Comparison of ENCODE assay signal across 1 cellular context in genomic region chr22:38262051-38262795, GRCh38.
TF ChIP-seq lines count a peak whose summit lies in the region.

No MANE protein-coding gene starts in this region.

TF ChIP-seq in HepG2, 621 proteins besides CTCF, POLR2A, EP300 and RAD21 (continued from another document and continues in another):
- TF ChIP-seq, protein P1, sequence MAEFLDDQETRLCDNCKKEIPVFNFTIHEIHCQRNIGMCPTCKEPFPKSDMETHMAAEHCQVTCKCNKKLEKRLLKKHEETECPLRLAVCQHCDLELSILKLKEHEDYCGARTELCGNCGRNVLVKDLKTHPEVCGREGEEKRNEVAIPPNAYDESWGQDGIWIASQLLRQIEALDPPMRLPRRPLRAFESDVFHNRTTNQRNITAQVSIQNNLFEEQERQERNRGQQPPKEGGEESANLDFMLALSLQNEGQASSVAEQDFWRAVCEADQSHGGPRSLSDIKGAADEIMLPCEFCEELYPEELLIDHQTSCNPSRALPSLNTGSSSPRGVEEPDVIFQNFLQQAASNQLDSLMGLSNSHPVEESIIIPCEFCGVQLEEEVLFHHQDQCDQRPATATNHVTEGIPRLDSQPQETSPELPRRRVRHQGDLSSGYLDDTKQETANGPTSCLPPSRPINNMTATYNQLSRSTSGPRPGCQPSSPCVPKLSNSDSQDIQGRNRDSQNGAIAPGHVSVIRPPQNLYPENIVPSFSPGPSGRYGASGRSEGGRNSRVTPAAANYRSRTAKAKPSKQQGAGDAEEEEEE (CRISPR knock-in tag; IDR thresholded peaks at IDR 0.05; ENCODE audit: borderline replicate concordance) = no peak
- TF ChIP-seq ZNF660 (CRISPR knock-in tag; IDR thresholded peaks at IDR 0.05; ENCODE audit: borderline replicate concordance, low read depth) (no peak), ZNF891 (CRISPR knock-in tag; IDR thresholded peaks at IDR 0.05) (no peak), THRA (CRISPR knock-in tag; IDR thresholded peaks at IDR 0.05; ENCODE audit: borderline replicate concordance) (peak; percentile 30; the same call in 1 of the 2 replicates), MEIS1 (CRISPR knock-in tag; IDR thresholded peaks at IDR 0.05; ENCODE audit: borderline replicate concordance) (no peak), ZBTB10 (CRISPR knock-in tag; IDR thresholded peaks at IDR 0.05; ENCODE audit: borderline replicate concordance) (no peak), RBM22 (optimal IDR thresholded peaks at IDR 0.05; ENCODE audit: low read length) (no peak), ZNF264 (CRISPR knock-in tag; IDR thresholded peaks at IDR 0.05) (no peak), MIXL1 (CRISPR knock-in tag; IDR thresholded peaks at IDR 0.05) (no peak), ZNF562 (CRISPR knock-in tag; IDR thresholded peaks at IDR 0.05; ENCODE audit: borderline replicate concordance) (no peak), ZNF121 (CRISPR knock-in tag; IDR thresholded peaks at IDR 0.05) (peak; percentile 17; the same call in 1 of the 2 replicates), SMYD3 (CRISPR knock-in tag; IDR thresholded peaks at IDR 0.05) (no peak), ZNF256 (CRISPR knock-in tag; conservative IDR thresholded peaks at IDR 0.05) (no peak), POGZ (CRISPR knock-in tag; IDR thresholded peaks at IDR 0.05) (peak; percentile 17; the same call in 1 of the 2 replicates), WIZ (CRISPR knock-in tag; IDR thresholded peaks at IDR 0.05) (peak; percentile 34; the same call in 1 of the 2 replicates), GATA4 (IDR thresholded peaks at IDR 0.05; ENCODE audit: borderline replicate concordance, low read depth) (no peak), ZFP41 (CRISPR knock-in tag; IDR thresholded peaks at IDR 0.05; ENCODE audit: borderline replicate concordance) (no peak), ZNF556 (CRISPR knock-in tag; IDR thresholded peaks at IDR 0.05; ENCODE audit: borderline replicate concordance) (0 out of 2 replicates have a peak, but pooled peaks have one; percentile 67), AHDC1 (CRISPR knock-in tag; IDR thresholded peaks at IDR 0.05; ENCODE audit: borderline replicate concordance) (0 out of 2 replicates have a peak, but pooled peaks have one; percentile 22), ZNF564 (CRISPR knock-in tag; IDR thresholded peaks at IDR 0.05) (no peak), ZNF605 (CRISPR knock-in tag; IDR thresholded peaks at IDR 0.05) (no peak; the same call in 1 of the 2 replicates), SMAD1 (CRISPR knock-in tag; IDR thresholded peaks at IDR 0.05; ENCODE audit: borderline replicate concordance, low read depth) (no peak), BRCA1 (CRISPR knock-in tag; IDR thresholded peaks at IDR 0.05) (no peak), EZH2 (conservative IDR thresholded peaks at IDR 0.05; ENCODE audit: low read depth, low read length) (no peak), FOXP1 (IDR thresholded peaks at IDR 0.05) (no peak), FOXP1 (CRISPR knock-in tag; IDR thresholded peaks at IDR 0.05) (0 out of 2 replicates have a peak, but pooled peaks have one; percentile 5), HNF1B (CRISPR knock-in tag; IDR thresholded peaks at IDR 0.05) (peak; percentile 65), ELF3 (CRISPR knock-in tag; IDR thresholded peaks at IDR 0.05) (peak; percentile 30), ZFP36L2 (CRISPR knock-in tag; IDR thresholded peaks at IDR 0.05) (no peak), TBX2 (CRISPR knock-in tag; IDR thresholded peaks at IDR 0.05; ENCODE audit: borderline replicate concordance) (no peak; the same call in 1 of the 2 replicates), ZNF747 (CRISPR knock-in tag; IDR thresholded peaks at IDR 0.05; ENCODE audit: borderline replicate concordance) (no peak), ZNF460 (CRISPR knock-in tag; IDR thresholded peaks at IDR 0.05; ENCODE audit: borderline replicate concordance) (no peak; the same call in 1 of the 2 replicates), TIGD3 (CRISPR knock-in tag; IDR thresholded peaks at IDR 0.05; ENCODE audit: borderline replicate concordance) (no peak), YEATS2 (CRISPR knock-in tag; IDR thresholded peaks at IDR 0.05; ENCODE audit: borderline replicate concordance) (0 out of 2 replicates have a peak, but pooled peaks have one; percentile 23)
- TF ChIP-seq, protein P2, sequence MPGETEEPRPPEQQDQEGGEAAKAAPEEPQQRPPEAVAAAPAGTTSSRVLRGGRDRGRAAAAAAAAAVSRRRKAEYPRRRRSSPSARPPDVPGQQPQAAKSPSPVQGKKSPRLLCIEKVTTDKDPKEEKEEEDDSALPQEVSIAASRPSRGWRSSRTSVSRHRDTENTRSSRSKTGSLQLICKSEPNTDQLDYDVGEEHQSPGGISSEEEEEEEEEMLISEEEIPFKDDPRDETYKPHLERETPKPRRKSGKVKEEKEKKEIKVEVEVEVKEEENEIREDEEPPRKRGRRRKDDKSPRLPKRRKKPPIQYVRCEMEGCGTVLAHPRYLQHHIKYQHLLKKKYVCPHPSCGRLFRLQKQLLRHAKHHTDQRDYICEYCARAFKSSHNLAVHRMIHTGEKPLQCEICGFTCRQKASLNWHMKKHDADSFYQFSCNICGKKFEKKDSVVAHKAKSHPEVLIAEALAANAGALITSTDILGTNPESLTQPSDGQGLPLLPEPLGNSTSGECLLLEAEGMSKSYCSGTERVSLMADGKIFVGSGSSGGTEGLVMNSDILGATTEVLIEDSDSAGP (CRISPR knock-in tag; IDR thresholded peaks at IDR 0.05; ENCODE audit: borderline replicate concordance) = peak; percentile 15; the same call in 1 of the 2 replicates
- TF ChIP-seq, protein P3, sequence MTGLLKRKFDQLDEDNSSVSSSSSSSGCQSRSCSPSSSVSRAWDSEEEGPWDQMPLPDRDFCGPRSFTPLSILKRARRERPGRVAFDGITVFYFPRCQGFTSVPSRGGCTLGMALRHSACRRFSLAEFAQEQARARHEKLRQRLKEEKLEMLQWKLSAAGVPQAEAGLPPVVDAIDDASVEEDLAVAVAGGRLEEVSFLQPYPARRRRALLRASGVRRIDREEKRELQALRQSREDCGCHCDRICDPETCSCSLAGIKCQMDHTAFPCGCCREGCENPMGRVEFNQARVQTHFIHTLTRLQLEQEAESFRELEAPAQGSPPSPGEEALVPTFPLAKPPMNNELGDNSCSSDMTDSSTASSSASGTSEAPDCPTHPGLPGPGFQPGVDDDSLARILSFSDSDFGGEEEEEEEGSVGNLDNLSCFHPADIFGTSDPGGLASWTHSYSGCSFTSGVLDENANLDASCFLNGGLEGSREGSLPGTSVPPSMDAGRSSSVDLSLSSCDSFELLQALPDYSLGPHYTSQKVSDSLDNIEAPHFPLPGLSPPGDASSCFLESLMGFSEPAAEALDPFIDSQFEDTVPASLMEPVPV (CRISPR knock-in tag; IDR thresholded peaks at IDR 0.05) = no peak
- TF ChIP-seq, protein P4, sequence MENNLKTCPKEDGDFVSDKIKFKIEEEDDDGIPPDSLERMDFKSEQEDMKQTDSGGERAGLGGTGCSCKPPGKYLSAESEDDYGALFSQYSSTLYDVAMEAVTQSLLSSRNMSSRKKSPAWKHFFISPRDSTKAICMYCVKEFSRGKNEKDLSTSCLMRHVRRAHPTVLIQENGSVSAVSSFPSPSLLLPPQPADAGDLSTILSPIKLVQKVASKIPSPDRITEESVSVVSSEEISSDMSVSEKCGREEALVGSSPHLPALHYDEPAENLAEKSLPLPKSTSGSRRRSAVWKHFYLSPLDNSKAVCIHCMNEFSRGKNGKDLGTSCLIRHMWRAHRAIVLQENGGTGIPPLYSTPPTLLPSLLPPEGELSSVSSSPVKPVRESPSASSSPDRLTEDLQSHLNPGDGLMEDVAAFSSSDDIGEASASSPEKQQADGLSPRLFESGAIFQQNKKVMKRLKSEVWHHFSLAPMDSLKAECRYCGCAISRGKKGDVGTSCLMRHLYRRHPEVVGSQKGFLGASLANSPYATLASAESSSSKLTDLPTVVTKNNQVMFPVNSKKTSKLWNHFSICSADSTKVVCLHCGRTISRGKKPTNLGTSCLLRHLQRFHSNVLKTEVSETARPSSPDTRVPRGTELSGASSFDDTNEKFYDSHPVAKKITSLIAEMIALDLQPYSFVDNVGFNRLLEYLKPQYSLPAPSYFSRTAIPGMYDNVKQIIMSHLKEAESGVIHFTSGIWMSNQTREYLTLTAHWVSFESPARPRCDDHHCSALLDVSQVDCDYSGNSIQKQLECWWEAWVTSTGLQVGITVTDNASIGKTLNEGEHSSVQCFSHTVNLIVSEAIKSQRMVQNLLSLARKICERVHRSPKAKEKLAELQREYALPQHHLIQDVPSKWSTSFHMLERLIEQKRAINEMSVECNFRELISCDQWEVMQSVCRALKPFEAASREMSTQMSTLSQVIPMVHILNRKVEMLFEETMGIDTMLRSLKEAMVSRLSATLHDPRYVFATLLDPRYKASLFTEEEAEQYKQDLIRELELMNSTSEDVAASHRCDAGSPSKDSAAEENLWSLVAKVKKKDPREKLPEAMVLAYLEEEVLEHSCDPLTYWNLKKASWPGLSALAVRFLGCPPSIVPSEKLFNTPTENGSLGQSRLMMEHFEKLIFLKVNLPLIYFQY (CRISPR knock-in tag; IDR thresholded peaks at IDR 0.05; ENCODE audit: borderline replicate concordance) = no peak
